In the genomic region with DNA sequence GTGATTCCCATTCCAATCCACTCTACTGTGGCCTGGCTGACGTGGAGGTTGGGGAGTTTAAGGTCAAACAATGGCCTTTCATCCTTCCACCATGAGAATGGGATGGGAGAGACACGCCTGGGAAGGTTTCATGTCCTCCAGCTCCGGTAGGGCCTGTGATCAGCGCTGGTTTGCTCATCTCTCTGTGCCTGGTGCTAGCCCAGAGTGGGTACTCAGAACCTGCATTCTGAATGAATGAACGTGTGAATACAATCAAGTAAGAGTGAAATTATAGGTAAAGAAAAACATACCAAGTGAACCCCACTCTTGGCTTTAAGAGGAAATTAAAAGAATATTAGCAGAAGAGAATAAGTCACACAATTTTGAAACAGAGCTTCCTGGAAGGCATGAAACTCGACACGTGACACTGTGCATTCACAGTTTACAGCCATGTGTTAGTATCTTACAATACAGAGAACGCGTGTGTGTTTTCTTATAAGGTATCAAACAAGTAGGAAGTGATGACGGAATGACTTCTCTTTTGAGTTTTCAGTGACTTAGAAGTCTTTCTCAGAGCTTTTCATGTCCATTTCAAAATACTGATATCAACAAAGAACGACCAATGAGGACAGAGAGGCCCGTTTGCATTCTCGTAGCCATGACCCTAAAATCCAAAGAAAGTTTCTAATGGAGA, we compare ENCODE assay signal across 22 cellular contexts.
"Had no signal": no experiment of that assay in that cellular context is flagged by ENCODE, and none has a peak within 500 bp of the region (broad histone marks: within the 10 kb centered on the region; RNA-seq: fewer than 3 reads in every experiment).

No MANE protein-coding gene starts in this region.

- ATAC-seq: foreskin keratinocyte; left ventricle myocardium superior; stimulated activated naive CD8-positive, alpha-beta T cell treated with anti-CD3 and anti-CD28 coated beads, Interleukin-15, Interleukin-2, amounts not matched to agents 100 U/mL and 50 U/mL, for 24 hours had no signal

- H3K9me3 Mint-ChIP-seq: activated naive CD8-positive, alpha-beta T cell treated with anti-CD3 and anti-CD28 coated beads, Interleukin-2, amount 10 ng/mL, durations not matched to agents 7 days and 5 days; nephron had no signal

- H3K4me1 ChIP-seq: right atrium auricular region had no signal

- H3K4me3 ChIP-seq: right atrium auricular region had no signal

- H3K27me3 Mint-ChIP-seq: activated naive CD8-positive, alpha-beta T cell treated with anti-CD3 and anti-CD28 coated beads, Interleukin-2, amount 10 ng/mL, durations not matched to agents 7 days and 5 days had no signal

- DNase-seq: activated CD4-positive, alpha-beta T cell treated with anti-CD3 and anti-CD28 coated beads for 4 hours; activated CD8-positive, alpha-beta memory T cell treated with anti-CD3 and anti-CD28 coated beads for 24 hours; activated effector memory CD4-positive, alpha-beta T cell treated with anti-CD3 and anti-CD28 coated beads, Interleukin-2, amount 50 U/mL, for 16 hours; activated naive CD8-positive, alpha-beta T cell treated with anti-CD3 and anti-CD28 coated beads, Interleukin-2, amount 10 ng/mL, durations not matched to agents 7 days and 5 days; activated T-cell treated with anti-CD3 and anti-CD28 coated beads for 4 hours; anterior cingulate cortex; brain microvascular endothelial cell; cortex of kidney; effector memory CD4-positive, alpha-beta T cell; foreskin keratinocyte; glutamatergic neuron; hypothalamus; left ventricle myocardium superior; mesenchymal stem cell; nucleus accumbens; small intestine; stimulated activated CD4-positive, alpha-beta T cell treated with anti-CD3 and anti-CD28 coated beads, Interleukin-4, amount 100 ng/mL, for 24 hours; stimulated activated naive CD8-positive, alpha-beta T cell treated with anti-CD3 and anti-CD28 coated beads, Interleukin-15, Interleukin-2, amounts not matched to agents 100 U/mL and 50 U/mL, for 24 hours; trophoblast cell had no signal

- H3K4me3 Mint-ChIP-seq: activated naive CD8-positive, alpha-beta T cell treated with anti-CD3 and anti-CD28 coated beads, Interleukin-2, amount 10 ng/mL, durations not matched to agents 7 days and 5 days; nephron had no signal

- H3K27me3 ChIP-seq: brain microvascular endothelial cell, foreskin keratinocyte, right atrium auricular region had no signal

- H3K4me1 Mint-ChIP-seq: nephron had no signal

- H3K27ac Mint-ChIP-seq: nephron had no signal

- H3K27ac ChIP-seq: brain microvascular endothelial cell, foreskin keratinocyte, right atrium auricular region, VCaP had no signal

- H3K9me3 ChIP-seq: right atrium auricular region had no signal

- H3K36me3 ChIP-seq: brain microvascular endothelial cell, right atrium auricular region had no signal
